23 cellular contexts compared by ENCODE assay signal in the genomic region with DNA sequence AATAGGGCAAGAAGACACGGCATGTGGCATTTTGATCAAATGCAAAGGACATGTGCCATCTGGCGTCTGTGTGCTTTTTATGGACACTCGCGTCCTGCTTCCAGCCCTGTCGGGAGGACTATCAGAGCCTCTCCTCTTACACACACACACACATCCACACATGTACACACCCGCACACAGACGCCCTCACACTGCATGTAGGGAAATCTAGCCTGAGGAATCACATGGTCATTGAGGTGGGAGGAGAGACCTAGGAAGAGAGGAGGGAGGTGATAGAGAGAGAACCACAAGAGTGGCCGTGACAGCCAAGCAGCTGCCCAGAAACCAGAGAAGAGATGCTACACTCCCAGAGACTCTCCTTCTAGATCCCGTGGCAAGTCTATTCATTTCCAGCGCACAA.
DNase-seq lines count a peak whose midpoint lies in the region; ATAC-seq, FAIRE-seq and TF ChIP-seq lines count a peak whose summit lies in the region.
"Had no signal": no experiment of that assay in that cellular context is flagged by ENCODE, and none has a peak within 500 bp of the region (broad histone marks: within the 10 kb centered on the region; RNA-seq: fewer than 3 reads in every experiment).

No MANE protein-coding gene starts in this region.

- H3K9me3 ChIP-seq in astrocyte (ENCODE audit: insufficient read depth, low read depth, low read length): no peaks in the 10 kb centered on the region
- no peaks in the 10 kb centered on the region for H3K9me3 ChIP-seq in upper lobe of right lung
- H3K9me3 ChIP-seq in CD8-positive, alpha-beta memory T cell (ENCODE audit: low read length): no peaks in the 10 kb centered on the region

- no peak overlapping the region for H3K4me2 ChIP-seq in astrocyte (ENCODE audit: low read length)
- H3K4me2 ChIP-seq: KMS-11 had no signal

- no peak overlapping the region for H3K4me3 ChIP-seq in astrocyte (ENCODE audit: insufficient read depth, low read depth, low read length)
- no peak overlapping the region for H3K4me3 ChIP-seq in upper lobe of right lung
- no peak overlapping the region for H3K4me3 ChIP-seq in CD8-positive, alpha-beta memory T cell (ENCODE audit: low read length)
- H3K4me3 ChIP-seq: GM12878 had no signal

- no peak overlapping the region for H3K9ac ChIP-seq in astrocyte (ENCODE audit: low read length)
- H3K9ac ChIP-seq: KMS-11 had no signal

- H3K9me3 Mint-ChIP-seq in astrocyte (ENCODE audit: unreplicated experiment) (peaks cover 5% of the 10 kb centered on the region), glutamatergic neuron (ENCODE audit: unreplicated experiment) (peaks cover 16% of the 10 kb centered on the region)
- no peaks in the 10 kb centered on the region for H3K9me3 Mint-ChIP-seq in CD8-positive, alpha-beta memory T cell
- H3K9me3 Mint-ChIP-seq: HFFc6 had no signal

- H3K4me1 ChIP-seq in astrocyte (ENCODE audit: insufficient read depth, low read length) (peaks cover 20% of the 10 kb centered on the region), upper lobe of right lung (no peaks in the 10 kb centered on the region)
- H3K4me1 ChIP-seq in CD8-positive, alpha-beta memory T cell (ENCODE audit: insufficient read depth, low read length): no peaks in the 10 kb centered on the region

- H4K20me1 ChIP-seq in astrocyte (ENCODE audit: insufficient read depth, low read length): no peaks in the 10 kb centered on the region

- no peak for DNase-seq in astrocyte (ENCODE audit: low read depth)
- DNase-seq in glutamatergic neuron: no peak
- peak; percentile 40 for DNase-seq in occipital lobe (lab: John Stamatoyannopoulos, UW)
- no peak for DNase-seq in upper lobe of right lung
- no peak for DNase-seq in GM10266 (ENCODE audit: extremely low spot score)
- DNase-seq in CD8-positive, alpha-beta memory T cell: no peak
- DNase-seq: ACHN, AML-193, GF-D8, HFFc6, MV-4-11, NCI-H187, NCI-H2107, NCI-H2227 treated with DMSO at 0.1 percent for 48 hours, RPMI8226, SHP77 treated with DMSO at 0.1 percent for 48 hours had no signal

- H3K36me3 Mint-ChIP-seq in astrocyte (ENCODE audit: low read depth, unreplicated experiment) (no peaks in the 10 kb centered on the region), glutamatergic neuron (ENCODE audit: unreplicated experiment) (no peaks in the 10 kb centered on the region)
- H3K36me3 Mint-ChIP-seq in CD8-positive, alpha-beta memory T cell: no peaks in the 10 kb centered on the region

- H3K4me1 Mint-ChIP-seq in astrocyte (ENCODE audit: low read depth, unreplicated experiment) (peaks cover 16% of the 10 kb centered on the region), glutamatergic neuron (ENCODE audit: low read depth, unreplicated experiment) (peaks cover 27% of the 10 kb centered on the region)
- H3K4me1 Mint-ChIP-seq in CD8-positive, alpha-beta memory T cell: no peaks in the 10 kb centered on the region

- H3K27ac ChIP-seq in astrocyte (ENCODE audit: low read depth, low read length): no peak overlapping the region
- no peak overlapping the region for H3K27ac ChIP-seq in upper lobe of right lung
- H3K27ac ChIP-seq in CD8-positive, alpha-beta memory T cell (ENCODE audit: low read depth, low read length): no peak overlapping the region
- H3K27ac ChIP-seq: C4-2B, KMS-11 had no signal

- POLR2A ChIA-PET in CD8-positive, alpha-beta memory T cell (lab: Charles Lee): no interaction called here

- H3K27me3 ChIP-seq in astrocyte (ENCODE audit: insufficient read depth, low read length) (no peaks in the 10 kb centered on the region), upper lobe of right lung (no peaks in the 10 kb centered on the region)
- H3K27me3 ChIP-seq in CD8-positive, alpha-beta memory T cell (ENCODE audit: insufficient read depth, low read length, poor library complexity, severe bottlenecking): no peaks in the 10 kb centered on the region

- intact Hi-C loops in upper lobe of right lung (cut with DNase I): no loop called here

- no peak for FAIRE-seq in astrocyte (lab: Jason Lieb, UNC)
- FAIRE-seq: GM12878, GM18507, H54 had no signal

- H3K36me3 ChIP-seq in astrocyte (ENCODE audit: insufficient read depth, low read length): no peaks in the 10 kb centered on the region
- no peaks in the 10 kb centered on the region for H3K36me3 ChIP-seq in upper lobe of right lung
- no peaks in the 10 kb centered on the region for H3K36me3 ChIP-seq in CD8-positive, alpha-beta memory T cell (ENCODE audit: insufficient read depth, low read length)

- ATAC-seq in upper lobe of right lung (peak; percentile 8), GM19351 (IDR thresholded peaks at IDR 0.05; ENCODE audit: unreplicated experiment) (no peak)
- ATAC-seq: GM12878, SK-N-SH treated with all-trans-retinoic acid at 6 μM for 48 hours had no signal

- H2AFZ ChIP-seq in astrocyte (ENCODE audit: low read depth, low read length): no peak overlapping the region

- peaks cover 17% of the 10 kb centered on the region for H3K27me3 Mint-ChIP-seq in astrocyte (ENCODE audit: low read depth, unreplicated experiment)
- H3K27me3 Mint-ChIP-seq in glutamatergic neuron (ENCODE audit: unreplicated experiment): peaks cover 9% of the 10 kb centered on the region
- H3K27me3 Mint-ChIP-seq in CD8-positive, alpha-beta memory T cell: peaks cover 9 to 24% of the 10 kb centered on the region in 2 donors

- no peaks in the 10 kb centered on the region for H3K79me2 ChIP-seq in astrocyte (ENCODE audit: insufficient read depth, low read length)

- H3K27ac Mint-ChIP-seq in astrocyte (ENCODE audit: unreplicated experiment) (peak overlapping the region; percentile 10), glutamatergic neuron (ENCODE audit: unreplicated experiment) (peak overlapping the region; percentile 29)
- H3K27ac Mint-ChIP-seq in CD8-positive, alpha-beta memory T cell: peak overlapping the region in 1 of 8 donors; percentile 17
- H3K27ac Mint-ChIP-seq: HFFc6 had no signal

- H3K4me3 Mint-ChIP-seq in astrocyte (ENCODE audit: unreplicated experiment) (no peak overlapping the region), glutamatergic neuron (ENCODE audit: unreplicated experiment) (no peak overlapping the region)
- no peak overlapping the region for H3K4me3 Mint-ChIP-seq in CD8-positive, alpha-beta memory T cell
- H3K4me3 Mint-ChIP-seq: HFFc6 had no signal

- TF ChIP-seq CTCF in astrocyte (IDR thresholded peaks at IDR 0.05; ENCODE audit: insufficient read depth, low read depth, low read length) (no peak), glutamatergic neuron (IDR thresholded peaks at IDR 0.05; ENCODE audit: partially characterized antibody, unreplicated experiment) (no peak), upper lobe of right lung (IDR thresholded peaks at IDR 0.05) (no peak), GM10266 (IDR thresholded peaks at IDR 0.05; ENCODE audit: control insufficient read depth, insufficient read depth, low read depth, missing control alignments) (no peak)

- CTCF ChIA-PET in CD8-positive, alpha-beta memory T cell (lab: Charles Lee): no interaction called here
